ENCODE assay signal across 13 cellular contexts in the genomic region with DNA sequence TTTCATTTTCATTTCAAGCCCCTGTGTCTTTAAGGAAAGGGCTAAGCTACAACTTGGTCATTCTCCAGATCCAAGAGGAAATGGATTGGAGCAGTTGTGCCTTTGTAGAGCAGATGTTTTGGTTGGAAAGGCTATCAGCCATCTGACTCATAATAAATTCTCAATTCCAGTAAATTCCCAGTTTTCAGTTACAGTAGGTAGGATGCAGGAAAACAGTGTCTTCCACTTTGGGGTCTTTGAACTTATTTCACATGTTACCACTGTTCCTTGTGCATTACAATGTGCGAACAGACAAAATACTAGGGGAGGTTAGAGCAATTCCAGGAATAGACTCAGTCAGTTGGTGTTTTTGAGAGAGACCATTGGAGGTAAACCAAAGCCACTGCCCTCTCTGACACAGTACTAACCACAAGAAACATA.
DNase-seq lines count a peak whose midpoint lies in the region; ATAC-seq and TF ChIP-seq lines count a peak whose summit lies in the region.
"Had no signal": no experiment of that assay in that cellular context is flagged by ENCODE, and none has a peak within 500 bp of the region (broad histone marks: within the 10 kb centered on the region; RNA-seq: fewer than 3 reads in every experiment).

No MANE protein-coding gene starts in this region.

- intact Hi-C loops in esophagus squamous epithelium (cut with DNase I): no loop called here

- no peaks in the 10 kb centered on the region for H3K36me3 Mint-ChIP-seq in osteocyte (ENCODE audit: unreplicated experiment)
- peaks cover 2 to 5% of the 10 kb centered on the region in 2 donors for H3K36me3 Mint-ChIP-seq in stimulated activated naive B cell treated with anti-CD40 and anti-IgM and Interleukin-4, amounts not matched to agents 10 μg/mL and 1 μg/mL and 100 μg/mL, for 72 hours
- H3K36me3 Mint-ChIP-seq: brain had no signal

- WGBS in esophagus squamous epithelium, 2 donors: 63 to 69% methylated on average over 1 of the region's 1 CpG

- no peak overlapping the region for H3K4me3 Mint-ChIP-seq in osteocyte (ENCODE audit: unreplicated experiment)
- H3K4me3 Mint-ChIP-seq in stimulated activated naive B cell treated with anti-CD40 and anti-IgM and Interleukin-4, amounts not matched to agents 10 μg/mL and 1 μg/mL and 100 μg/mL, for 72 hours: no peak overlapping the region
- H3K4me3 Mint-ChIP-seq: activated CD4-positive, alpha-beta T cell treated with anti-CD3 and anti-CD28 coated beads, Interleukin-2, amount 10 ng/mL, durations not matched to agents 24 days and 14 days had no signal

- no peaks in the 10 kb centered on the region for H3K9me3 ChIP-seq in esophagus squamous epithelium
- H3K9me3 ChIP-seq: upper lobe of left lung had no signal

- no peaks in the 10 kb centered on the region for H3K36me3 ChIP-seq in esophagus squamous epithelium
- H3K36me3 ChIP-seq: upper lobe of left lung had no signal

- H3K9me3 Mint-ChIP-seq in osteocyte (ENCODE audit: unreplicated experiment): no peaks in the 10 kb centered on the region
- no peaks in the 10 kb centered on the region for H3K9me3 Mint-ChIP-seq in stimulated activated naive B cell treated with anti-CD40 and anti-IgM and Interleukin-4, amounts not matched to agents 10 μg/mL and 1 μg/mL and 100 μg/mL, for 72 hours
- H3K9me3 Mint-ChIP-seq: brain had no signal

- peak overlapping the region in 1 of 4 donors; percentile 19 for H3K4me3 ChIP-seq in esophagus squamous epithelium
- H3K4me3 ChIP-seq: upper lobe of left lung had no signal

- ATAC-seq in stimulated activated naive B cell treated with anti-CD40 and anti-IgM and Interleukin-4, amounts not matched to agents 10 μg/mL and 1 μg/mL and 100 μg/mL, for 72 hours (replicated peaks): no peak
- ATAC-seq in HG03095 (IDR thresholded peaks at IDR 0.05; ENCODE audit: unreplicated experiment): no peak
- ATAC-seq: HCT116 had no signal

- TF ChIP-seq POLR2A in esophagus squamous epithelium (IDR thresholded peaks at IDR 0.05): no peak

- no peaks in the 10 kb centered on the region for H3K27me3 Mint-ChIP-seq in osteocyte (ENCODE audit: unreplicated experiment)
- no peaks in the 10 kb centered on the region for H3K27me3 Mint-ChIP-seq in stimulated activated naive B cell treated with anti-CD40 and anti-IgM and Interleukin-4, amounts not matched to agents 10 μg/mL and 1 μg/mL and 100 μg/mL, for 72 hours
- H3K27me3 Mint-ChIP-seq: activated CD4-positive, alpha-beta T cell treated with anti-CD3 and anti-CD28 coated beads, Interleukin-2, amount 10 ng/mL, durations not matched to agents 24 days and 14 days; brain had no signal

- peaks cover 40% of the 10 kb centered on the region for H3K4me1 Mint-ChIP-seq in osteocyte (ENCODE audit: unreplicated experiment)
- H3K4me1 Mint-ChIP-seq in stimulated activated naive B cell treated with anti-CD40 and anti-IgM and Interleukin-4, amounts not matched to agents 10 μg/mL and 1 μg/mL and 100 μg/mL, for 72 hours: peaks cover 5 to 10% of the 10 kb centered on the region in 2 donors

- H3K4me1 ChIP-seq in esophagus squamous epithelium: peaks cover 0 to 25% (median 0%) of the 10 kb centered on the region in 3 donors

- peak; percentile 79 for DNase-seq in AG08395 (ENCODE audit: low spot score)
- DNase-seq in MV-4-11 (lab: John Stamatoyannopoulos, UW): peak; percentile 24
- DNase-seq in esophagus squamous epithelium (lab: John Stamatoyannopoulos, UW): no peak
- DNase-seq in osteocyte (ENCODE audit: extremely low spot score, unreplicated experiment): no peak
- DNase-seq in stimulated activated naive B cell treated with anti-CD40 and anti-IgM and Interleukin-4, amounts not matched to agents 10 μg/mL and 1 μg/mL and 100 μg/mL, for 72 hours: no peak
- DNase-seq in activated gamma-delta T cell treated with Interleukin-2 at 50 U/mL for 16 hours: no peak
- DNase-seq in CD1c-positive myeloid dendritic cell (ENCODE audit: extremely low spot score): no peak
- DNase-seq: activated CD4-positive, alpha-beta T cell treated with anti-CD3 and anti-CD28 coated beads, Interleukin-2, amount 10 ng/mL, durations not matched to agents 24 days and 14 days; upper lobe of left lung had no signal

- peak overlapping the region in 3 of 4 donors; percentile 34 to 52 (median 51) for H3K27ac ChIP-seq in esophagus squamous epithelium
- H3K27ac ChIP-seq: C4-2B had no signal

- peak overlapping the region; percentile 71 for H3K27ac Mint-ChIP-seq in osteocyte (ENCODE audit: unreplicated experiment)
- H3K27ac Mint-ChIP-seq in stimulated activated naive B cell treated with anti-CD40 and anti-IgM and Interleukin-4, amounts not matched to agents 10 μg/mL and 1 μg/mL and 100 μg/mL, for 72 hours: no peak overlapping the region
- H3K27ac Mint-ChIP-seq: activated CD4-positive, alpha-beta T cell treated with anti-CD3 and anti-CD28 coated beads, Interleukin-2, amount 10 ng/mL, durations not matched to agents 24 days and 14 days had no signal

- no peaks in the 10 kb centered on the region for H3K27me3 ChIP-seq in esophagus squamous epithelium
- H3K27me3 ChIP-seq: upper lobe of left lung had no signal

- TF ChIP-seq CTCF in esophagus squamous epithelium (IDR thresholded peaks at IDR 0.05): no peak
- TF ChIP-seq CTCF in osteocyte (IDR thresholded peaks at IDR 0.05): no peak

Comparison
In these comparisons a context has a peak if more than half of its experiments do, and no peak if none do; other contexts are left out.
1. DNase-seq: peak in AG08395 (single experiment) and MV-4-11 (single experiment); none in esophagus squamous epithelium (single experiment), osteocyte (single experiment), stimulated activated naive B cell treated with anti-CD40 and anti-IgM and Interleukin-4, amounts not matched to agents 10 μg/mL and 1 μg/mL and 100 μg/mL, for 72 hours (single experiment), activated gamma-delta T cell treated with Interleukin-2 at 50 U/mL for 16 hours (single experiment) and CD1c-positive myeloid dendritic cell (single experiment).